14 cellular contexts compared by ENCODE assay signal in the genomic region with DNA sequence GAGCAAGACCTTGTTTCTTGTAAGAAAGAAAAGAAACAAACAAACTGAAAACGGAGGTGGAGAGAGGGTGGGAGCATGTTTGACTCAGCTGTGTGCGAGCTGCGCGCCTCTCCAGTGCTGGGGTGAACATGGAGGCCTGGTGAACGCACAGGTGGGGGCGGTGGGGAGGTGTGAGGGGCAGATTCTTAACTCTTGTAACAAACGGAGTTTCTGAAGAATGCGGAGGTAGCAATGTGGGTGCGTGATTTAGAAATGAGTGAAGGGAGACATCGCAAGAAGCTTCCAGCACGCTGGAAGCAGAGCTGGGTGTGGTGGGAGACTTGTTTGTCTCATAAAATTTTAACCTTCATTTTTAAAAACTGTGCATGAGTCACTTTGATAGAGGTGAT. TPM values are rescaled to one million over a fixed set of nuclear protein-coding genes. Genes with fewer than 3 reads are reported as not detected.
DNase-seq lines count a peak whose midpoint lies in the region; ATAC-seq and TF ChIP-seq lines count a peak whose summit lies in the region.
"Had no signal": no experiment of that assay in that cellular context is flagged by ENCODE, and none has a peak within 500 bp of the region (broad histone marks: within the 10 kb centered on the region; RNA-seq: fewer than 3 reads in every experiment).

No MANE protein-coding gene starts in this region.

- H3K9me3 ChIP-seq in left ventricle myocardium inferior (replicated peaks), result no peaks in the 10 kb centered on the region
- H3K9me3 ChIP-seq: HAP-1 had no signal

- POLR2A ChIA-PET in WTC11 (lab: Charles Lee), result no interaction called here

- no peaks in the 10 kb centered on the region for H3K27me3 Mint-ChIP-seq in WTC11 (ENCODE audit: low read depth)
- no peaks in the 10 kb centered on the region for H3K27me3 Mint-ChIP-seq in neural crest cell (ENCODE audit: low read depth)
- H3K27me3 Mint-ChIP-seq in stimulated activated naive B cell treated with anti-CD40 and anti-IgM and Interleukin-4, amounts not matched to agents 10 μg/mL and 1 μg/mL and 100 μg/mL, for 72 hours, result no peaks in the 10 kb centered on the region
- no peaks in the 10 kb centered on the region; the same call in 1 of the 2 replicates for H3K27me3 Mint-ChIP-seq in HFFc6 (ENCODE audit: insufficient read depth)

- no peaks in the 10 kb centered on the region for H3K36me3 ChIP-seq in left ventricle myocardium inferior

- H3K27me3 ChIP-seq in left ventricle myocardium inferior (ENCODE audit: low read depth), result no peaks in the 10 kb centered on the region

- TF ChIP-seq CTCF in left ventricle myocardium inferior (IDR thresholded peaks at IDR 0.05; ENCODE audit: borderline replicate concordance) (no peak), WTC11 (IDR thresholded peaks at IDR 0.05) (no peak), neural crest cell (conservative IDR thresholded peaks at IDR 0.05) (no peak), HFFc6 (IDR thresholded peaks at IDR 0.05) (no peak)

- H3K36me3 Mint-ChIP-seq in WTC11 (peaks cover 58% of the 10 kb centered on the region), neural crest cell (ENCODE audit: low read depth) (peaks cover 17% of the 10 kb centered on the region), HFFc6 (ENCODE audit: low read depth) (peaks cover 35% of the 10 kb centered on the region)
- H3K36me3 Mint-ChIP-seq in stimulated activated naive B cell treated with anti-CD40 and anti-IgM and Interleukin-4, amounts not matched to agents 10 μg/mL and 1 μg/mL and 100 μg/mL, for 72 hours, result peaks cover 0 to 1% of the 10 kb centered on the region in 2 donors
- H3K36me3 Mint-ChIP-seq: CD8-positive, alpha-beta memory T cell had no signal

- no peaks in the 10 kb centered on the region for H3K9me3 Mint-ChIP-seq in WTC11
- H3K9me3 Mint-ChIP-seq in neural crest cell, result no peaks in the 10 kb centered on the region
- H3K9me3 Mint-ChIP-seq in stimulated activated naive B cell treated with anti-CD40 and anti-IgM and Interleukin-4, amounts not matched to agents 10 μg/mL and 1 μg/mL and 100 μg/mL, for 72 hours, result no peaks in the 10 kb centered on the region
- no peaks in the 10 kb centered on the region for H3K9me3 Mint-ChIP-seq in HFFc6
- H3K9me3 Mint-ChIP-seq: CD8-positive, alpha-beta memory T cell had no signal

- ATAC-seq in left cardiac atrium (no peak), WTC11 (no peak), GM21390 (IDR thresholded peaks at IDR 0.05; ENCODE audit: unreplicated experiment) (no peak)
- no peak for ATAC-seq in stimulated activated naive B cell treated with anti-CD40 and anti-IgM and Interleukin-4, amounts not matched to agents 10 μg/mL and 1 μg/mL and 100 μg/mL, for 72 hours (replicated peaks)

- H3K4me1 ChIP-seq in left ventricle myocardium inferior, result no peaks in the 10 kb centered on the region
- H3K4me1 ChIP-seq: HAP-1 had no signal

- DNase-seq in left cardiac atrium, result peak; percentile 3
- no peak for DNase-seq in left ventricle myocardium inferior
- no peak for DNase-seq in WTC11 (ENCODE audit: low spot score)
- DNase-seq in neural crest cell (ENCODE audit: low read depth, low spot score), result no peak
- DNase-seq in stimulated activated naive B cell treated with anti-CD40 and anti-IgM and Interleukin-4, amounts not matched to agents 10 μg/mL and 1 μg/mL and 100 μg/mL, for 72 hours, result no peak
- no peak for DNase-seq in HFFc6
- DNase-seq in medulla oblongata (ENCODE audit: extremely low spot score), result no peak
- DNase-seq: DMS53, GOT3 had no signal

- no peak overlapping the region for H3K27ac ChIP-seq in left ventricle myocardium inferior (replicated peaks)
- H3K27ac ChIP-seq: 22Rv1 had no signal

- CTCF ChIA-PET in WTC11 (lab: Charles Lee), result interaction anchor here (0.6 kb wide), 1 partner anchor 71 kb away, joined by 3 read pairs; no protein-coding TSS in a partner anchor

- H3K27ac Mint-ChIP-seq in WTC11 (0 out of 2 replicates have a peak overlapping the region, but pooled peaks have one; percentile 24), neural crest cell (ENCODE audit: unreplicated experiment) (peak overlapping the region; percentile 50), HFFc6 (no peak overlapping the region; the same call in 1 of the 2 replicates)
- H3K27ac Mint-ChIP-seq in stimulated activated naive B cell treated with anti-CD40 and anti-IgM and Interleukin-4, amounts not matched to agents 10 μg/mL and 1 μg/mL and 100 μg/mL, for 72 hours, result peak overlapping the region; percentile 59

- H3K4me1 Mint-ChIP-seq in WTC11 (no peaks in the 10 kb centered on the region), neural crest cell (no peaks in the 10 kb centered on the region), HFFc6 (ENCODE audit: low read depth) (no peaks in the 10 kb centered on the region)
- no peaks in the 10 kb centered on the region for H3K4me1 Mint-ChIP-seq in stimulated activated naive B cell treated with anti-CD40 and anti-IgM and Interleukin-4, amounts not matched to agents 10 μg/mL and 1 μg/mL and 100 μg/mL, for 72 hours
- H3K4me1 Mint-ChIP-seq: CD8-positive, alpha-beta memory T cell had no signal

- intact Hi-C loops in left cardiac atrium (cut with DNase I), result no loop called here
- intact Hi-C loops in left ventricle myocardium inferior (cut with micrococcal nuclease), result no loop called here

- H3K4me3 Mint-ChIP-seq in WTC11 (no peak overlapping the region), neural crest cell (no peak overlapping the region), HFFc6 (no peak overlapping the region)
- no peak overlapping the region for H3K4me3 Mint-ChIP-seq in stimulated activated naive B cell treated with anti-CD40 and anti-IgM and Interleukin-4, amounts not matched to agents 10 μg/mL and 1 μg/mL and 100 μg/mL, for 72 hours
- H3K4me3 Mint-ChIP-seq: CD8-positive, alpha-beta memory T cell had no signal

- H3K4me3 ChIP-seq in left ventricle myocardium inferior, result no peak overlapping the region
- H3K4me3 ChIP-seq: HAP-1 had no signal

TF ChIP-seq in WTC11, 78 proteins besides CTCF, POLR2A, EP300 and RAD21 (continues in another document):
- TF ChIP-seq, protein P1, sequence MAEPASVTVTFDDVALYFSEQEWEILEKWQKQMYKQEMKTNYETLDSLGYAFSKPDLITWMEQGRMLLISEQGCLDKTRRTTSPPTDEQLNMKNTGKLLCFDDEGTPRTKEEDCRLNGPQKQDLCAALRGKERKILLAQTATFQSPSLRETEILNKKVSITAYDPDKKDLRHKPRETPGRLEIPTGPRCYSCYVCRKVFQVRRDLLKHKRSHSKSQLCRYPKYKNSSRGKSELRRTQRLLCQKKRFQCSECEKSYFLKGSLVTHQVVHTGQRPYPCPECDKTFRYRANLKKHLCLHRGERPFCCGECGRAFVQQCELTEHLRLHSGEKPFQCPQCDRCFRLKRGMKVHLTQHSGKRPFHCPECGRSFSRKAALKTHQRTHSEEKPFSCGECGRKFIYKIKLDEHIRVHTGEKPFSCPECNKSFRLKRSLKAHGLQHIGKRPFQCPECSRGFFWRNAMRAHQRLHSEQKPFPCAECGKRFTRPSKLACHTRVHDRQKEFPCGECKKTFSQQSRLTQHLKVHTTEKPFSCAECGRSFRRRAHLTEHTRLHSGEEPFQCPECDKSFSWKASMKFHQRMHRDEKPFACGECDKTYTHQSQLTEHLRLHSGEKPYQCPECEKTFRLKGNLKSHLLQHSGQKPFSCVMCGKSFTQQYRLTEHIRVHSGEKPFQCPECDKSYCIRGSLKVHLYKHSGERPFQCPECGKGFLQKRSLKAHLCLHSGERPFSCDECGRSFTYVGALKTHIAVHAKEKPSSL (CRISPR knock-in tag; conservative IDR thresholded peaks at IDR 0.05), result no peak
- no peak for TF ChIP-seq ZNF121 (CRISPR knock-in tag; IDR thresholded peaks at IDR 0.05)
- no peak for TF ChIP-seq ZNF138 (CRISPR knock-in tag; conservative IDR thresholded peaks at IDR 0.05)

RNA-seq across cellular contexts. Expression of a gene that starts 14.1 kb away (rescaled TPM):
- total RNA-seq in left cardiac atrium, result 10 to 100 TPM; 27.5 to 41.9 TPM
- total RNA-seq in left ventricle myocardium inferior, result 42.0 TPM
- 62.4 to 103 TPM (median 64.6 TPM) in 3 replicates for total RNA-seq in WTC11 (2021)
- 86.4 and 87.0 TPM in 2 replicates for total RNA-seq in neural crest cell
- 10 to 100 TPM; 26.4 to 36.4 (median 32.4) TPM for total RNA-seq in HFFc6 (2021; fragmentation: NEBNext Ultra II Directional; extraction: Animal tissue kit (Norgen Biotek cat#: 25700))

RNA-seq across cellular contexts. Expression of a gene that starts 24.7 kb away (rescaled TPM):
- under 1 TPM; 0.24 to 0.94 TPM for total RNA-seq in left cardiac atrium
- total RNA-seq in left ventricle myocardium inferior, result 0.25 TPM
- total RNA-seq in WTC11 (2021), result 45.4 to 56.1 TPM (median 45.4 TPM) in 3 replicates
- total RNA-seq in neural crest cell, result 67.6 and 69.2 TPM in 2 replicates
- 10 to 100 TPM; 12.4 to 30.5 (median 27.9) TPM for total RNA-seq in HFFc6 (2021; fragmentation: NEBNext Ultra II Directional; extraction: Animal tissue kit (Norgen Biotek cat#: 25700))

RNA-seq across cellular contexts. Expression of a gene that starts 53.6 kb away (rescaled TPM):
- 10 to 100 TPM; 22.7 to 23.1 TPM for total RNA-seq in left cardiac atrium
- 25.4 TPM for total RNA-seq in left ventricle myocardium inferior
- total RNA-seq in WTC11 (2021), result 20.7 to 29.2 TPM (median 27.5 TPM) in 3 replicates
- 34.8 and 39.6 TPM in 2 replicates for total RNA-seq in neural crest cell
- total RNA-seq in HFFc6 (2021; fragmentation: NEBNext Ultra II Directional; extraction: Animal tissue kit (Norgen Biotek cat#: 25700)), result 10 to 100 TPM; 31.2 to 38.6 (median 36.6) TPM

RNA-seq across cellular contexts. Expression of a gene that starts 58.2 kb away (rescaled TPM):
- total RNA-seq in left cardiac atrium (under 1 TPM; 0.12 to 0.13 TPM), left ventricle myocardium inferior (0.08 TPM), WTC11 (2021) (0.02 to 0.07 TPM in 2 of 3 replicates, not detected in the other), neural crest cell (0.02 TPM in 1 of 2 replicates, not detected in the other)
- total RNA-seq in HFFc6 (2021; fragmentation: NEBNext Ultra II Directional; extraction: Animal tissue kit (Norgen Biotek cat#: 25700)), result not detected
- total RNA-seq: A673; CD8-positive, alpha-beta memory T cell had no signal

Comparison
In these comparisons a context has a peak if more than half of its experiments do, and no peak if none do; other contexts are left out.
1. RNA of a gene that starts 24.7 kb away (total RNA-seq): 67.6 to 69.2 TPM in neural crest cell, 45.4 to 56.1 TPM in WTC11 and 12.4 to 30.5 TPM in HFFc6; 0.24 to 0.94 TPM in left cardiac atrium and 0.25 TPM in left ventricle myocardium inferior (single experiment); every median in the first group is over 4 times any median in the second.